In genomic region chr9:93237535-93237934, GRCh38 we compare ENCODE assay signal across 23 cellular contexts. TPM values are rescaled to one million over a fixed set of nuclear protein-coding genes. Genes with fewer than 3 reads are reported as not detected.
DNase-seq lines count a peak whose midpoint lies in the region; FAIRE-seq and TF ChIP-seq lines count a peak whose summit lies in the region.
"Had no signal": no experiment of that assay in that cellular context is flagged by ENCODE, and none has a peak within 500 bp of the region (broad histone marks: within the 10 kb centered on the region; RNA-seq: fewer than 3 reads in every experiment).

No MANE protein-coding gene starts in this region.

- H3K4me3 Mint-ChIP-seq in activated CD4-positive, alpha-beta T cell treated with anti-CD3 and anti-CD28 coated beads, Interleukin-2, amount 10 ng/mL, durations not matched to agents 24 days and 14 days = no peak overlapping the region
- H3K4me3 Mint-ChIP-seq: activated T-cell treated with anti-CD3 and anti-CD28 coated beads, Interleukin-2, amount 50 U/mL, for 4 hours; T-helper 17 cell had no signal

- no peaks in the 10 kb centered on the region for H3K27me3 Mint-ChIP-seq in activated CD4-positive, alpha-beta T cell treated with anti-CD3 and anti-CD28 coated beads, Interleukin-2, amount 10 ng/mL, durations not matched to agents 24 days and 14 days

- no peak overlapping the region for H3K9ac ChIP-seq in kidney (ENCODE audit: low read length in 2 of 2)

- no peak for FAIRE-seq in kidney (lab: Jason Lieb, UNC)
- FAIRE-seq: A549, GM18507, H54 had no signal

- H3K36me3 Mint-ChIP-seq in activated CD4-positive, alpha-beta T cell treated with anti-CD3 and anti-CD28 coated beads, Interleukin-2, amount 10 ng/mL, durations not matched to agents 24 days and 14 days (ENCODE audit: low read depth) = no peaks in the 10 kb centered on the region

- H3K27ac Mint-ChIP-seq in activated CD4-positive, alpha-beta T cell treated with anti-CD3 and anti-CD28 coated beads, Interleukin-2, amount 10 ng/mL, durations not matched to agents 24 days and 14 days = no peak overlapping the region
- H3K27ac Mint-ChIP-seq: activated naive CD4-positive, alpha-beta T cell treated with anti-CD3 and anti-CD28 coated beads, Interleukin-2, amount 50 U/mL, for 72 hours; T-helper 17 cell had no signal

- no peaks in the 10 kb centered on the region for H3K4me1 ChIP-seq in kidney (ENCODE audit: control insufficient read depth in 1 of 2, insufficient read depth in 1 of 2, low read depth in 1 of 2, low read length in 2 of 2)
- H3K4me1 ChIP-seq: prostate gland, SJSA1 had no signal

- no peaks in the 10 kb centered on the region for H3K36me3 ChIP-seq in kidney (ENCODE audit: control insufficient read depth in 1 of 2, insufficient read depth in 2 of 2, low read length in 2 of 2)
- H3K36me3 ChIP-seq: prostate gland, SJSA1 had no signal

- TF ChIP-seq CTCF in kidney (IDR thresholded peaks at IDR 0.05; ENCODE audit: borderline replicate concordance, extremely low read depth, insufficient read depth) (no peak), GM13977 (IDR thresholded peaks at IDR 0.05; ENCODE audit: extremely low read depth, insufficient read depth, missing control alignments) (no peak)

- in situ Hi-C loops in KBM-7 (cut with MboI; ENCODE audit: low pct_unique_long_range_greater_than_20kb, low sequenced_read_pairs) = no loop called here
- in situ Hi-C loops in GM13977 (cut with MboI; ENCODE audit: low pct_unique_long_range_greater_than_20kb, low sequenced_read_pairs, unreplicated experiment) = no loop called here

- H3K9me3 Mint-ChIP-seq in activated CD4-positive, alpha-beta T cell treated with anti-CD3 and anti-CD28 coated beads, Interleukin-2, amount 10 ng/mL, durations not matched to agents 24 days and 14 days = no peaks in the 10 kb centered on the region

- no peak overlapping the region for H3K4me3 ChIP-seq in kidney (ENCODE audit: low read length in 2 of 2)
- H3K4me3 ChIP-seq: A549, PC-9, prostate gland, SJSA1 had no signal

- DNase-seq in activated CD4-positive, alpha-beta T cell treated with anti-CD3 and anti-CD28 coated beads, Interleukin-2, amount 10 ng/mL, durations not matched to agents 24 days and 14 days = peak; percentile 70
- DNase-seq in activated CD4-positive, alpha-beta T cell treated with anti-CD3 and anti-CD28 coated beads for 1 hour = no peak
- peak; percentile 57 for DNase-seq in KBM-7
- peak; percentile 94 for DNase-seq in RPMI8226
- peak; percentile 39 for DNase-seq in kidney
- DNase-seq in CD1c-positive myeloid dendritic cell (ENCODE audit: extremely low spot score) = no peak
- DNase-seq in GM13977 (ENCODE audit: low spot score) = no peak
- DNase-seq in SHP77 (lab: John Stamatoyannopoulos, UW) = no peak
- DNase-seq: activated T-cell treated with anti-CD3 and anti-CD28 coated beads, Interleukin-2, amount 50 U/mL, for 4 hours; C1 segment of cervical spinal cord; foreskin fibroblast; hippocampal formation; NCI-H187; NCI-H69; PC-9; T-helper 17 cell had no signal

- H3K27ac ChIP-seq in kidney (ENCODE audit: low read depth in 2 of 2, low read length in 2 of 2) = no peak overlapping the region
- H3K27ac ChIP-seq: A549, HL-60, PC-9, prostate gland, SJSA1 had no signal

- H3K9me3 ChIP-seq in kidney (ENCODE audit: control insufficient read depth in 1 of 2, low read length in 2 of 2) = no peaks in the 10 kb centered on the region
- H3K9me3 ChIP-seq: A549, prostate gland, SJSA1 had no signal

- intact Hi-C loops in activated CD4-positive, alpha-beta T cell treated with anti-CD3 and anti-CD28 coated beads, Interleukin-2, amount 10 ng/mL, durations not matched to agents 24 days and 14 days (cut with micrococcal nuclease) = no loop called here
- intact Hi-C loops in kidney (cut with DNase I) = no loop called here

- H3K4me1 Mint-ChIP-seq in activated CD4-positive, alpha-beta T cell treated with anti-CD3 and anti-CD28 coated beads, Interleukin-2, amount 10 ng/mL, durations not matched to agents 24 days and 14 days = peaks cover 11% of the 10 kb centered on the region

RNA-seq across cellular contexts. Expression of gene WNK2, which starts 53.6 kb away (rescaled TPM):
- total RNA-seq in activated CD4-positive, alpha-beta T cell treated with anti-CD3 and anti-CD28 coated beads, Interleukin-2, amount 10 ng/mL, durations not matched to agents 24 days and 14 days = 2.7 and 4.0 TPM in 2 replicates
- 4.8 TPM for total RNA-seq in kidney
- polyA plus RNA-seq in kidney (ENCODE audit: insufficient read depth, low read depth, low replicate concordance) = 1.5 TPM
- total RNA-seq: SJSA1, T-helper 17 cell had no signal

Comparison
In these comparisons a context has a peak if more than half of its experiments do, and no peak if none do; other contexts are left out.
1. DNase-seq: peak in activated CD4-positive, alpha-beta T cell treated with anti-CD3 and anti-CD28 coated beads, Interleukin-2, amount 10 ng/mL, durations not matched to agents 24 days and 14 days (single experiment), KBM-7 (single experiment), RPMI8226 (single experiment) and kidney (single experiment); none in activated CD4-positive, alpha-beta T cell treated with anti-CD3 and anti-CD28 coated beads for 1 hour (single experiment), CD1c-positive myeloid dendritic cell (single experiment), GM13977 (single experiment) and SHP77 (0 of 2).